Comparison of ENCODE assay signal across 24 cellular contexts in genomic region chr6:165568326-165568725, GRCh38.
"Had no signal": no experiment of that assay in that cellular context is flagged by ENCODE, and none has a peak within 500 bp of the region (broad histone marks: within the 10 kb centered on the region; RNA-seq: fewer than 3 reads in every experiment).

No MANE protein-coding gene starts in this region.

- H3K4me1 ChIP-seq: colonic mucosa, gastrocnemius medialis, prostate gland, sigmoid colon, tibial artery, upper lobe of left lung had no signal

- H3K27me3 ChIP-seq: colonic mucosa, esophagus muscularis mucosa, gastrocnemius medialis, heart left ventricle, hepatocyte, neutrophil, sigmoid colon, stomach, tibial artery, upper lobe of left lung, uterus had no signal

- H2AFZ ChIP-seq: hepatocyte had no signal

- H3K9me3 ChIP-seq: colonic mucosa, gastrocnemius medialis, mucosa of descending colon, neutrophil, prostate gland, stomach, uterus had no signal

- H3K36me3 ChIP-seq: colonic mucosa, esophagus muscularis mucosa, gastrocnemius medialis, heart left ventricle, neutrophil, prostate gland, sigmoid colon, stomach, tibial artery, upper lobe of left lung, uterus had no signal

- DNase-seq: colonic mucosa; effector CD8-positive, alpha-beta T cell; gastrocnemius medialis; heart left ventricle; kidney; mucosa of descending colon; naive B cell; right cardiac atrium; sigmoid colon; stimulated activated CD4-positive, alpha-beta T cell treated with anti-CD3 and anti-CD28 coated beads, Interleukin-2, amount 100 ng/mL, for 24 hours; stimulated activated CD4-positive, alpha-beta T cell treated with anti-CD3 and anti-CD28 coated beads, Interleukin-4, amount 100 ng/mL, for 24 hours; stimulated activated naive CD4-positive, alpha-beta T cell treated with Interleukin-2 at 50 U/mL for 16 hours; stomach; tibial artery; upper lobe of left lung; uterus had no signal

- H3K79me2 ChIP-seq: hepatocyte had no signal

- ATAC-seq: gastrocnemius medialis; left lobe of liver; mucosa of descending colon; natural killer cell treated with Interleukin-12 subunit alpha and Interleukin-12 subunit beta and Interleukin-15 and Interleukin-18, amount 100 ng/mL, for 72 hours; right cardiac atrium; stimulated activated effector memory CD8-positive, alpha-beta T cell treated with anti-CD3 and anti-CD28 coated beads, Interleukin-12 subunit alpha, Interleukin-12 subunit beta, amount 100 ng/mL, for 72 hours had no signal

- H3K4me3 ChIP-seq: colonic mucosa, esophagus muscularis mucosa, gastrocnemius medialis, heart left ventricle, hepatocyte, lung, mucosa of descending colon, prostate gland, sigmoid colon, stomach, tibial artery, upper lobe of left lung, uterus had no signal

- H3K27ac ChIP-seq: colonic mucosa, esophagus muscularis mucosa, gastrocnemius medialis, heart left ventricle, hepatocyte, neutrophil, prostate gland, sigmoid colon, stomach, tibial artery, upper lobe of left lung, uterus had no signal

- H3K4me2 ChIP-seq: hepatocyte had no signal
